ENCODE assay signal across 1 cellular context in genomic region chr3:45054196-45054857, GRCh38.
TF ChIP-seq lines count a peak whose summit lies in the region.

No MANE protein-coding gene starts in this region.

TF ChIP-seq in K562, 482 proteins besides CTCF, POLR2A, EP300 and RAD21 (continued from another document):
- TF ChIP-seq, protein P1, sequence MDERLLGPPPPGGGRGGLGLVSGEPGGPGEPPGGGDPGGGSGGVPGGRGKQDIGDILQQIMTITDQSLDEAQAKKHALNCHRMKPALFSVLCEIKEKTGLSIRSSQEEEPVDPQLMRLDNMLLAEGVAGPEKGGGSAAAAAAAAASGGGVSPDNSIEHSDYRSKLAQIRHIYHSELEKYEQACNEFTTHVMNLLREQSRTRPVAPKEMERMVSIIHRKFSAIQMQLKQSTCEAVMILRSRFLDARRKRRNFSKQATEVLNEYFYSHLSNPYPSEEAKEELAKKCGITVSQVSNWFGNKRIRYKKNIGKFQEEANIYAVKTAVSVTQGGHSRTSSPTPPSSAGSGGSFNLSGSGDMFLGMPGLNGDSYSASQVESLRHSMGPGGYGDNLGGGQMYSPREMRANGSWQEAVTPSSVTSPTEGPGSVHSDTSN (CRISPR knock-in tag; IDR thresholded peaks at IDR 0.05; ENCODE audit: low read depth) = no peak
- TF ChIP-seq, protein P1 (tag; conservative IDR thresholded peaks at IDR 0.05; ENCODE audit: low read depth) = peak; percentile 69
